Comparison of ENCODE assay signal across 21 cellular contexts in genomic region chr10:12372846-12373245, GRCh38.
"Had no signal": no experiment of that assay in that cellular context is flagged by ENCODE, and none has a peak within 500 bp of the region (broad histone marks: within the 10 kb centered on the region; RNA-seq: fewer than 3 reads in every experiment).

No MANE protein-coding gene starts in this region.

- H3K27me3 ChIP-seq: breast epithelium, Peyer's patch had no signal

- DNase-seq: activated CD4-positive, alpha-beta T cell treated with anti-CD3 and anti-CD28 coated beads for 4 hours; activated CD8-positive, alpha-beta memory T cell treated with anti-CD3 and anti-CD28 coated beads, Interleukin-2, amount 50 U/mL, for 4 hours; activated CD8-positive, alpha-beta T cell treated with anti-CD3 and anti-CD28 coated beads for 36 hours; activated gamma-delta T cell; activated naive CD4-positive, alpha-beta T cell treated with anti-CD3 and anti-CD28 coated beads, Interleukin-2, amount 10 ng/mL, durations not matched to agents 7 days and 5 days; activated naive CD8-positive, alpha-beta T cell treated with anti-CD3 and anti-CD28 coated beads for 36 hours; aorta; central memory CD4-positive, alpha-beta T cell; Kasumi-1; KBM-7; NCI-H1048; NCI-H146; NCI-H187 treated with DMSO at 0.1 percent for 48 hours; NCI-H2081 treated with DMSO at 0.1 percent for 48 hours; NCI-H510A treated with DMSO at 0.1 percent for 48 hours; NCI-H69; SHP77 had no signal

- H3K4me3 ChIP-seq: breast epithelium, Peyer's patch had no signal

- H3K27me3 Mint-ChIP-seq: activated CD8-positive, alpha-beta T cell treated with anti-CD3 and anti-CD28 coated beads for 36 hours; activated naive CD4-positive, alpha-beta T cell treated with anti-CD3 and anti-CD28 coated beads, Interleukin-2, amount 10 ng/mL, durations not matched to agents 7 days and 5 days; activated naive CD8-positive, alpha-beta T cell treated with anti-CD3 and anti-CD28 coated beads for 36 hours had no signal

- H3K4me1 ChIP-seq: breast epithelium, Peyer's patch had no signal

- H3K4me3 Mint-ChIP-seq: activated CD8-positive, alpha-beta T cell treated with anti-CD3 and anti-CD28 coated beads for 36 hours; activated naive CD4-positive, alpha-beta T cell treated with anti-CD3 and anti-CD28 coated beads, Interleukin-2, amount 10 ng/mL, durations not matched to agents 7 days and 5 days; activated naive CD8-positive, alpha-beta T cell treated with anti-CD3 and anti-CD28 coated beads for 36 hours; T-helper 1 cell treated with Interleukin-12 subunit alpha and Interleukin-12 subunit beta and Interleukin-4 antibody, amounts not matched to agents 30 μg/mL and 1 μg/mL, for 36 hours had no signal

- H3K27ac ChIP-seq: breast epithelium, Peyer's patch had no signal

- H3K36me3 ChIP-seq: breast epithelium, Peyer's patch had no signal

- H3K9me3 Mint-ChIP-seq: activated CD8-positive, alpha-beta T cell treated with anti-CD3 and anti-CD28 coated beads for 36 hours; activated naive CD4-positive, alpha-beta T cell treated with anti-CD3 and anti-CD28 coated beads, Interleukin-2, amount 10 ng/mL, durations not matched to agents 7 days and 5 days; activated naive CD8-positive, alpha-beta T cell treated with anti-CD3 and anti-CD28 coated beads for 36 hours; T-helper 1 cell treated with Interleukin-12 subunit alpha and Interleukin-12 subunit beta and Interleukin-4 antibody, amounts not matched to agents 30 μg/mL and 1 μg/mL, for 36 hours had no signal

- ATAC-seq: activated CD4-positive, CD25-positive, alpha-beta regulatory T cell treated with anti-CD3 and anti-CD28 coated beads, Interleukin-2, amount 50 U/mL, for 24 hours; activated CD8-positive, alpha-beta T cell treated with anti-CD3 and anti-CD28 coated beads for 36 hours had no signal

- H3K27ac Mint-ChIP-seq: activated CD8-positive, alpha-beta T cell treated with anti-CD3 and anti-CD28 coated beads for 36 hours; activated naive CD4-positive, alpha-beta T cell treated with anti-CD3 and anti-CD28 coated beads, Interleukin-2, amount 10 ng/mL, durations not matched to agents 7 days and 5 days; activated naive CD8-positive, alpha-beta T cell treated with anti-CD3 and anti-CD28 coated beads for 36 hours; T-helper 1 cell treated with Interleukin-12 subunit alpha and Interleukin-12 subunit beta and Interleukin-4 antibody, amounts not matched to agents 30 μg/mL and 1 μg/mL, for 36 hours had no signal

- H3K9me3 ChIP-seq: breast epithelium, Peyer's patch had no signal

- H3K36me3 Mint-ChIP-seq: activated naive CD4-positive, alpha-beta T cell treated with anti-CD3 and anti-CD28 coated beads, Interleukin-2, amount 10 ng/mL, durations not matched to agents 7 days and 5 days had no signal
